In the genomic region with DNA sequence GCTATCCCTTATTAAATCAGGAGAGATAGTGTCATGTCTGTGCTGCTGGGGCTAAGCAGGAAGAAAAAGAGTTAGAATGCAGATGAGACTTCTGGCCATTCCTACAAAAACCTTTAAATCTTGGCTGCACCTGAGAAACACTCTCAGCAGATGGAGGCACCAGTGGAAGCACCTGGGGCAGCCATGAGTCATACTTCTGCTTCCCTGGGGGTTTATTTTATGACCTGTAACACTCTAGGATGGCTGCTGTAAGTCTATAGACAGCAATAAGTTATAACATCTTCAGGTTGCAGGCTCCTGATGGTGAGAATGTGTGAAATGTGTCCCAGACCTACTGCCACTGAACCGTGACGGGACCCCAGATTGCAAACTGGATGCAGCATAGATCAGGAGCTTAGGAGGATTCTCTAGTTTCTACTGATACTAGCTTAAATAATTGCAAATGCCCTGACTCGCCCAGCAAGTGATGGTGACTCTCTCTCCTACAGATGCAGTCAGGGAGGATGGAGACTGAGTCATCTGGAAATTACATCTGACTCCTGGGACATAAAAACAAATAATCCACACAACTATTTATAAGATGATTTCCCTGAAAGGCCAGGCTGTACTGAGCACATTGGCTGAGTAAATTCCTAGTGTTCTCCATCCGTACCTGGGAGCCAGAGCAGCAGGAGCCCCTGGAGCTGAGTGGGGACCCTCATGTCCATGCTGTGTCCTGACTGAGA, we compare ENCODE assay signal across 7 cellular contexts.
DNase-seq lines count a peak whose midpoint lies in the region; ATAC-seq and TF ChIP-seq lines count a peak whose summit lies in the region.
"Not testable (repeated sequence)": the region's sequence is repeated elsewhere in the genome, so short reads cannot be mapped to it uniquely, and the experiment has no call there.

No MANE protein-coding gene starts in this region.

- not testable (repeated sequence) for H3K9me3 ChIP-seq in mammary epithelial cell (replicated peaks; ENCODE audit: insufficient read depth, low read length)

- peak; percentile 21 for DNase-seq in Daoy (ENCODE audit: low read depth)
- peak; percentile 21 for DNase-seq in NCI-H526 treated with DMSO at 0.1 percent for 48 hours (lab: John Stamatoyannopoulos, UW)
- peak; percentile 4 for DNase-seq in mammary epithelial cell
- peak; percentile 19 for DNase-seq in fibroblast of mammary gland (ENCODE audit: low read depth)
- DNase-seq in foreskin keratinocyte: peak; percentile 0
- DNase-seq in memory B cell (ENCODE audit: low spot score in 2 of 2): not testable (repeated sequence)

- TF ChIP-seq CTCF in mammary epithelial cell (conservative IDR thresholded peaks at IDR 0.05 in 1 of 2, IDR thresholded peaks at IDR 0.05 in 1 of 2; ENCODE audit: extremely low read depth in 1 of 2, insufficient read depth in 1 of 2, low read depth in 1 of 2, low read length in 2 of 2); fibroblast of mammary gland (conservative IDR thresholded peaks at IDR 0.05; ENCODE audit: control insufficient read depth, insufficient read depth, low read depth, low read length); foreskin keratinocyte (conservative IDR thresholded peaks at IDR 0.05): not testable (repeated sequence)

- CTCF ChIA-PET in mammary epithelial cell (lab: Charles Lee; ENCODE audit: low non-redundant PET): not testable (repeated sequence)

- WGBS in mammary epithelial cell (ENCODE audit: low coverage, missing lambda C conversion rate): 29% methylated on average over 1 of the region's 4 CpGs

- H4K20me1 ChIP-seq in mammary epithelial cell (ENCODE audit: insufficient read depth, low read length): not testable (repeated sequence)

- H3K4me2 ChIP-seq in mammary epithelial cell (ENCODE audit: insufficient read depth, low read depth, low read length): not testable (repeated sequence)

- not testable (repeated sequence) for H3K4me1 Mint-ChIP-seq in memory B cell; stimulated activated memory B cell treated with anti-CD40 and anti-IgM and Interleukin-4, amounts not matched to agents 10 μg/mL and 1 μg/mL and 100 μg/mL, for 72 hours

- H3K4me1 ChIP-seq in mammary epithelial cell (ENCODE audit: insufficient read depth, low read length); foreskin keratinocyte: not testable (repeated sequence)

- not testable (repeated sequence) for H3K4me3 ChIP-seq in mammary epithelial cell (replicated peaks in 1 of 3; ENCODE audit: insufficient read depth in 1 of 3, low read depth in 2 of 3, low read length in 3 of 3); fibroblast of mammary gland (ENCODE audit: control insufficient read depth, low read depth, low read length)

- BruUV-seq in mammary epithelial cell (replicated peaks; lab: Mats Ljungman, UMichigan): not testable (repeated sequence)

- H3K9me3 Mint-ChIP-seq in memory B cell; stimulated activated memory B cell treated with anti-CD40 and anti-IgM and Interleukin-4, amounts not matched to agents 10 μg/mL and 1 μg/mL and 100 μg/mL, for 72 hours: not testable (repeated sequence)

- ATAC-seq in foreskin keratinocyte: peak; percentile 66
- ATAC-seq in memory B cell (ENCODE audit: low read depth): peak; percentile 77
- ATAC-seq in stimulated activated memory B cell treated with anti-CD40 and anti-IgM and Interleukin-4, amounts not matched to agents 10 μg/mL and 1 μg/mL and 100 μg/mL, for 72 hours: peak; percentile 45

- in situ Hi-C loops in mammary epithelial cell (cut with MboI; ENCODE audit: low sequenced_read_pairs in 2 of 2): loop anchor here in 1 of 2 donors (25.0 kb wide), 1 partner anchor 283 kb away; no protein-coding TSS in a partner anchor

- not testable (repeated sequence) for H3K27me3 ChIP-seq in mammary epithelial cell (ENCODE audit: insufficient read depth, low read length); foreskin keratinocyte

- intact Hi-C loops in mammary epithelial cell (cut with micrococcal nuclease): not testable (repeated sequence)

- H3K4me3 Mint-ChIP-seq in memory B cell; stimulated activated memory B cell treated with anti-CD40 and anti-IgM and Interleukin-4, amounts not matched to agents 10 μg/mL and 1 μg/mL and 100 μg/mL, for 72 hours: not testable (repeated sequence)

- not testable (repeated sequence) for H2AFZ ChIP-seq in mammary epithelial cell (ENCODE audit: low read depth, low read length)

- H3K9ac ChIP-seq in mammary epithelial cell (ENCODE audit: insufficient read depth, low read length): not testable (repeated sequence)

- H3K79me2 ChIP-seq in mammary epithelial cell (ENCODE audit: insufficient read depth, low read length): not testable (repeated sequence)

- H3K36me3 ChIP-seq in mammary epithelial cell (ENCODE audit: insufficient read depth, low read length): not testable (repeated sequence)

- H3K27ac Mint-ChIP-seq in memory B cell; stimulated activated memory B cell treated with anti-CD40 and anti-IgM and Interleukin-4, amounts not matched to agents 10 μg/mL and 1 μg/mL and 100 μg/mL, for 72 hours: not testable (repeated sequence)

- H3K27me3 Mint-ChIP-seq in memory B cell; stimulated activated memory B cell treated with anti-CD40 and anti-IgM and Interleukin-4, amounts not matched to agents 10 μg/mL and 1 μg/mL and 100 μg/mL, for 72 hours: not testable (repeated sequence)

- H3K27ac ChIP-seq in mammary epithelial cell (ENCODE audit: insufficient read depth, low read depth, low read length); foreskin keratinocyte: not testable (repeated sequence)

- dilution Hi-C loops in mammary epithelial cell (cut with HindIII; ENCODE audit: low sequenced_read_pairs): not testable (repeated sequence)

- H3K36me3 Mint-ChIP-seq in memory B cell; stimulated activated memory B cell treated with anti-CD40 and anti-IgM and Interleukin-4, amounts not matched to agents 10 μg/mL and 1 μg/mL and 100 μg/mL, for 72 hours: not testable (repeated sequence)
